11 cellular contexts compared by ENCODE assay signal in the genomic region with DNA sequence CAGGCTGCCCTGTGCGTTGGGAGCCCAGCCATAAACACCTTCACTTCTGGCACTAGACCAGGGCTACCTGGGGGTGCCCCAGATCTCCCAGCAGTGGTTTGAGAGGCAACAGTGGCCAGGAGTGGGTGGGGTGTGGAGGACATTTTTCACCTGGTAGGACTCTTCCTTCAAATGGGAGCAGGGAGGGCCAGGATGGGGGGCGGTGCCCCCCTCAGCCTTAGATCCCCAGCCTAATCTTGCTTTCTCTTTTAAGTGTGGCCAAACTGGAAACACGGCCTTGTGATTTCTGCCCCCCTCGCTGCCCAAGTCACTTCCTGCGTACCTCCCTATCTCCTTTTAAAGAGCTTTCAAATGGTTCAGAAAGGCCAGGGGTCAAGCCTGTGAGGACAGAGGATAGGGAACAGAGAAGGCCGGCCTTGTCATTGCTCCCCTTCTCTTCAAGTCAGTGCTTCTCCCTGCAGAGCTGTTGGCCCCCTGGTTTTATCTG. TPM values are rescaled to one million over a fixed set of nuclear protein-coding genes. Genes with fewer than 3 reads are reported as not detected.
A peak's percentile ranks its signal among the peaks of the same experiment; 100 is the strongest.
DNase-seq lines count a peak whose midpoint lies in the region; ATAC-seq, FAIRE-seq and TF ChIP-seq lines count a peak whose summit lies in the region.
"Had no signal": no experiment of that assay in that cellular context is flagged by ENCODE, and none has a peak within 500 bp of the region (broad histone marks: within the 10 kb centered on the region; RNA-seq: fewer than 3 reads in every experiment).

No MANE protein-coding gene starts in this region.

- H3K79me2 ChIP-seq in K562 (ENCODE audit: control insufficient read depth, insufficient read depth, low read length), result no peaks in the 10 kb centered on the region
- H3K79me2 ChIP-seq in smooth muscle cell (ENCODE audit: low read depth), result no peaks in the 10 kb centered on the region

- H3K4me2 ChIP-seq in K562 (ENCODE audit: insufficient read depth, low read length), result no peak overlapping the region
- H3K4me2 ChIP-seq in smooth muscle cell, result peak overlapping the region; percentile 99

- DNase-seq in K562 (ENCODE audit: extremely low read depth in 1 of 4, low spot score in 3 of 4), result peak in 1 of 4 experiments; percentile 28
- DNase-seq in islet precursor cell, result peak; percentile 46
- DNase-seq in smooth muscle cell (lab: John Stamatoyannopoulos, UW; ENCODE audit: unreplicated experiment), result no peak
- DNase-seq in middle frontal gyrus (ENCODE audit: extremely low spot score, low spot score), result no peak
- DNase-seq in SIG-M5 (lab: John Stamatoyannopoulos, UW), result no peak
- DNase-seq in iPS-NIHi7 (ENCODE audit: extremely low spot score), result no peak
- DNase-seq: activated T-cell treated with anti-CD3 and anti-CD28 coated beads, Interleukin-2, amount 50 U/mL, for 24 hours had no signal

- H3K36me3 ChIP-seq in HUES48 (ENCODE audit: control insufficient read depth, insufficient read depth, low read length) (no peaks in the 10 kb centered on the region), K562 (ENCODE audit: control insufficient read depth, insufficient read depth, low read length) (no peaks in the 10 kb centered on the region), smooth muscle cell (ENCODE audit: low read depth) (no peaks in the 10 kb centered on the region)

- TF ChIP-seq EP300 in K562 (IDR thresholded peaks at IDR 0.05; ENCODE audit: low read length), result no peak

- no peak overlapping the region for H2AFZ ChIP-seq in K562 (ENCODE audit: low read depth, low read length)
- H2AFZ ChIP-seq in smooth muscle cell (ENCODE audit: low read depth), result no peak overlapping the region

- H3K9me3 ChIP-seq in HUES48 (ENCODE audit: control insufficient read depth, insufficient read depth, low read length) (no peaks in the 10 kb centered on the region), K562 (replicated peaks; ENCODE audit: control insufficient read depth, insufficient read depth, low read depth, low read length) (no peaks in the 10 kb centered on the region), smooth muscle cell (replicated peaks; ENCODE audit: low read depth) (no peaks in the 10 kb centered on the region)

- H4K20me1 ChIP-seq in K562 (replicated peaks; ENCODE audit: control insufficient read depth, insufficient read depth, low read length), result no peaks in the 10 kb centered on the region
- H4K20me1 ChIP-seq in smooth muscle cell (ENCODE audit: low read depth), result no peaks in the 10 kb centered on the region

- POLR2A ChIA-PET in K562 (lab: Yijun Ruan, JAX), result no interaction called here

- no peaks in the 10 kb centered on the region for H3F3A ChIP-seq in smooth muscle cell (ENCODE audit: low read depth)

- CTCF ChIA-PET in K562 (lab: Yijun Ruan, JAX; ENCODE audit: low intra/inter-chr PET ratio), result no interaction called here

- TF ChIP-seq CTCF in K562 (IDR thresholded peaks at IDR 0.05 in 2 of 3, conservative IDR thresholded peaks at IDR 0.05 in 1 of 3; ENCODE audit: insufficient read depth in 2 of 3, low read depth in 1 of 3, low read length in 3 of 3) (no peak), smooth muscle cell (IDR thresholded peaks at IDR 0.05; ENCODE audit: borderline replicate concordance, insufficient read depth, poor library complexity, severe bottlenecking) (no peak)

- H3K4me3 ChIP-seq in HUES48 (ENCODE audit: low read depth, low read length), result peak overlapping the region; percentile 36
- no peak overlapping the region for H3K4me3 ChIP-seq in K562
- peak overlapping the region; percentile 57 for H3K4me3 ChIP-seq in smooth muscle cell

- TF ChIP-seq RAD21 in K562 (CRISPR knock-in tag; conservative IDR thresholded peaks at IDR 0.05 in 1 of 2, IDR thresholded peaks at IDR 0.05 in 1 of 2), result no peak

- no peak for FAIRE-seq in K562 (lab: Jason Lieb, UNC)

- no TSS peak for BruUV-seq in K562 (replicated peaks; lab: Mats Ljungman, UMichigan)

- 0% methylated on average over 5 of the region's 6 CpGs for WGBS in K562 (ENCODE audit: insufficient coverage, low coverage, missing lambda C conversion rate)
- WGBS in smooth muscle cell (ENCODE audit: low lambda C conversion rate), result 61% methylated on average over 6 of the region's 6 CpGs

- ATAC-seq in K562, result no peak
- ATAC-seq in HG03571 (IDR thresholded peaks at IDR 0.05; ENCODE audit: unreplicated experiment), result no peak

- no peaks in the 10 kb centered on the region for H3K9me1 ChIP-seq in K562 (ENCODE audit: control insufficient read depth, insufficient read depth, low read length)

- H3K27ac ChIP-seq in HUES48 (ENCODE audit: low read depth, low read length), result no peak overlapping the region
- H3K27ac ChIP-seq in K562 (ENCODE audit: extremely low read depth, low read depth, low read length), result no peak overlapping the region
- no peak overlapping the region for H3K27ac ChIP-seq in smooth muscle cell (ENCODE audit: low read depth)
- H3K27ac ChIP-seq: HL-60 had no signal

- peaks cover 32% of the 10 kb centered on the region for H3K4me1 ChIP-seq in HUES48 (ENCODE audit: control insufficient read depth, insufficient read depth, low read length)
- H3K4me1 ChIP-seq in K562 (replicated peaks in 1 of 2; ENCODE audit: control insufficient read depth in 2 of 2, insufficient read depth in 2 of 2, low read length in 2 of 2), result peaks cover 0 to 5% of the 10 kb centered on the region in 2 experiments; a peak in 2 of 5 replicates
- peaks cover 28% of the 10 kb centered on the region for H3K4me1 ChIP-seq in smooth muscle cell (ENCODE audit: low read depth)

- in situ Hi-C loops in K562 (cut with MboI), result loop anchor here (25.0 kb wide), 1 partner anchor 420 kb away; no protein-coding TSS in a partner anchor

- intact Hi-C loops in K562 (cut with micrococcal nuclease), result no loop called here

- no peak for TF ChIP-seq POLR2A in K562 (conservative IDR thresholded peaks at IDR 0.05)

- H3K9ac ChIP-seq in HUES48 (ENCODE audit: low read depth, low read length), result no peak overlapping the region
- no peak overlapping the region for H3K9ac ChIP-seq in K562 (ENCODE audit: insufficient read depth in 1 of 2, low read depth in 2 of 2, low read length in 2 of 2)
- H3K9ac ChIP-seq in smooth muscle cell (ENCODE audit: low read depth), result no peak overlapping the region

- H3K27me3 ChIP-seq in HUES48 (ENCODE audit: control insufficient read depth, insufficient read depth, low read length), result peaks cover 93% of the 10 kb centered on the region
- H3K27me3 ChIP-seq in K562 (ENCODE audit: control insufficient read depth in 2 of 2, insufficient read depth in 2 of 2, low read length in 2 of 2), result peaks cover 0 to 20% of the 10 kb centered on the region in 2 experiments; a peak in 3 of 5 replicates
- H3K27me3 ChIP-seq in smooth muscle cell (ENCODE audit: low read depth), result peaks cover 57% of the 10 kb centered on the region

RNA-seq across cellular contexts. Expression of gene KCNJ5, which starts 0.8 kb away (rescaled TPM):
- total RNA-seq in K562 (2011; cell fraction: chromatin; rRNA removed; ENCODE audit: low replicate concordance), result not detected in 2 replicates
- total RNA-seq in K562 (2011; cell fraction: nucleolus; rRNA removed), result not detected in 2 replicates
- total RNA-seq in K562 (2011; cell fraction: nucleoplasm; rRNA removed), result not detected in 2 replicates
- total RNA-seq in K562 (2014; rRNA removed) (not detected in 2 replicates), K562 (2014; rRNA removed; fragmentation: Illumina TruSeq; extraction: Trizol) (not detected in 2 replicates), K562 (2015; rRNA removed; fragmentation: Illumina TruSeq; extraction: Trizol) (not detected in 2 replicates), K562 (2021) (0.04 and 0.07 TPM in 2 replicates), smooth muscle cell (not detected in 2 replicates)
- polyA plus RNA-seq in K562 (2011; rRNA removed) (not detected in 2 replicates), K562 (2014; fragmentation: Illumina TruSeq; extraction: Trizol) (not detected in 2 replicates), K562 (2014; fragmentation: Nextera tagmentation; extraction: Ambion mirVana) (not detected), K562 (2014; rRNA removed) (not detected in 2 replicates), smooth muscle cell (0.05 and 0.11 TPM in 2 replicates)
- polyA plus RNA-seq in K562 (2011; cell fraction: cytosol; rRNA removed), result not detected in 2 replicates
- polyA plus RNA-seq in K562 (2011; cell fraction: nucleus; rRNA removed), result not detected in 2 replicates
- not detected in 2 replicates for polyA plus RNA-seq in K562 (2012)
- not detected in 2 replicates for polyA minus RNA-seq in K562 (2011; rRNA and poly(A)+ RNA removed)
- not detected in 2 replicates for polyA minus RNA-seq in K562 (2011; cell fraction: cytosol; rRNA and poly(A)+ RNA removed)
- not detected in 2 replicates for polyA minus RNA-seq in K562 (2011; cell fraction: nucleus; rRNA and poly(A)+ RNA removed)
- total RNA-seq: NCI-H460 had no signal

RNA-seq across cellular contexts. Expression of gene KCNJ1, which starts 24.9 kb away (rescaled TPM):
- total RNA-seq in K562 (2011; cell fraction: chromatin; rRNA removed; ENCODE audit: low replicate concordance), result not detected in 2 replicates
- total RNA-seq in K562 (2011; cell fraction: nucleolus; rRNA removed), result not detected in 2 replicates
- total RNA-seq in K562 (2011; cell fraction: nucleoplasm; rRNA removed), result not detected in 2 replicates
- total RNA-seq in K562 (2014; rRNA removed) (not detected in 2 replicates), K562 (2014; rRNA removed; fragmentation: Illumina TruSeq; extraction: Trizol) (not detected in 2 replicates), K562 (2015; rRNA removed; fragmentation: Illumina TruSeq; extraction: Trizol) (not detected in 2 replicates), K562 (2021) (not detected in 2 replicates), smooth muscle cell (0.99 TPM in 1 of 2 replicates, not detected in the other)
- polyA plus RNA-seq in K562 (2011; rRNA removed) (not detected in 2 replicates), K562 (2014; fragmentation: Illumina TruSeq; extraction: Trizol) (not detected in 2 replicates), K562 (2014; fragmentation: Nextera tagmentation; extraction: Ambion mirVana) (not detected), K562 (2014; rRNA removed) (not detected in 2 replicates), smooth muscle cell (0.35 TPM in 1 of 2 replicates, not detected in the other)
- not detected in 2 replicates for polyA plus RNA-seq in K562 (2011; cell fraction: cytosol; rRNA removed)
- polyA plus RNA-seq in K562 (2011; cell fraction: nucleus; rRNA removed), result not detected in 2 replicates
- not detected in 2 replicates for polyA plus RNA-seq in K562 (2012)
- polyA minus RNA-seq in K562 (2011; rRNA and poly(A)+ RNA removed), result not detected in 2 replicates
- polyA minus RNA-seq in K562 (2011; cell fraction: cytosol; rRNA and poly(A)+ RNA removed), result not detected in 2 replicates
- polyA minus RNA-seq in K562 (2011; cell fraction: nucleus; rRNA and poly(A)+ RNA removed), result not detected in 2 replicates
- total RNA-seq: NCI-H460 had no signal

RNA-seq across cellular contexts. Expression of gene TP53AIP1, which starts 50.7 kb away (rescaled TPM):
- total RNA-seq in K562 (2011; cell fraction: chromatin; rRNA removed; ENCODE audit: low replicate concordance), result not detected in 2 replicates
- not detected in 2 replicates for total RNA-seq in K562 (2011; cell fraction: nucleolus; rRNA removed)
- not detected in 2 replicates for total RNA-seq in K562 (2011; cell fraction: nucleoplasm; rRNA removed)
- total RNA-seq in K562 (2014; rRNA removed), result not detected in 2 replicates
- total RNA-seq in K562 (2014; rRNA removed; fragmentation: Illumina TruSeq; extraction: Trizol), result not detected in 2 replicates
- total RNA-seq in K562 (2015; rRNA removed; fragmentation: Illumina TruSeq; extraction: Trizol), result not detected in 2 replicates
- total RNA-seq in K562 (2021), result not detected in 2 replicates
- not detected in 2 replicates for polyA plus RNA-seq in K562 (2011; rRNA removed)
- not detected in 2 replicates for polyA plus RNA-seq in K562 (2011; cell fraction: cytosol; rRNA removed)
- not detected in 2 replicates for polyA plus RNA-seq in K562 (2011; cell fraction: nucleus; rRNA removed)
- polyA plus RNA-seq in K562 (2012), result not detected in 2 replicates
- not detected in 2 replicates for polyA plus RNA-seq in K562 (2014; fragmentation: Illumina TruSeq; extraction: Trizol)
- not detected for polyA plus RNA-seq in K562 (2014; fragmentation: Nextera tagmentation; extraction: Ambion mirVana)
- not detected in 2 replicates for polyA plus RNA-seq in K562 (2014; rRNA removed)
- polyA minus RNA-seq in K562 (2011; rRNA and poly(A)+ RNA removed), result not detected in 2 replicates
- polyA minus RNA-seq in K562 (2011; cell fraction: cytosol; rRNA and poly(A)+ RNA removed), result not detected in 2 replicates
- not detected in 2 replicates for polyA minus RNA-seq in K562 (2011; cell fraction: nucleus; rRNA and poly(A)+ RNA removed)
- total RNA-seq in smooth muscle cell, result 0.81 and 1.0 TPM in 2 replicates
- 0.38 and 0.69 TPM in 2 replicates for polyA plus RNA-seq in smooth muscle cell
- total RNA-seq: NCI-H460 had no signal
